In the genomic region with DNA sequence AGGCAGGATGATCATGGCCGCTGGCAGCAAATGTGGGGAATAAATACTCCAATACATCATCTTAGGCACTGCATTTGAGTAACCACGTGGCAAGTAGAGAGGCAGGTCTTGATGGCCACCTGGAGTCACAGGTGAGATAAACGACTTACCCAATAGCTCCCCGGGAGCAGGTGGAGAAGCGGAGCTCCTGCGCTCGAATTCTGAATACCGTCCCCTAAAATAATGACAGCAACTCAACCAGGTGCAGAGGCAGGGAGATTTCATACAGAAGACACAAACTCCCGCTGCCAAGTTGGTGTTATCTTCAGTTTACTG, we compare ENCODE assay signal across 8 cellular contexts. TPM values are rescaled to one million over a fixed set of nuclear protein-coding genes. Genes with fewer than 3 reads are reported as not detected.
A peak's percentile ranks its signal among the peaks of the same experiment; 100 is the strongest.
DNase-seq lines count a peak whose midpoint lies in the region; FAIRE-seq and TF ChIP-seq lines count a peak whose summit lies in the region.

No MANE protein-coding gene starts in this region.

- H3K9me3 Mint-ChIP-seq in activated naive CD4-positive, alpha-beta T cell treated with anti-CD3 and anti-CD28 coated beads, Interleukin-2, amount 50 U/mL, for 24 hours = no peaks in the 10 kb centered on the region

- H3K9me3 ChIP-seq in kidney (ENCODE audit: control insufficient read depth in 1 of 2, low read length in 2 of 2) (no peaks in the 10 kb centered on the region), testis (no peaks in the 10 kb centered on the region)

- H3K4me1 Mint-ChIP-seq in activated naive CD4-positive, alpha-beta T cell treated with anti-CD3 and anti-CD28 coated beads, Interleukin-2, amount 50 U/mL, for 24 hours = peaks cover 44% of the 10 kb centered on the region

- H3K4me1 ChIP-seq in kidney (ENCODE audit: control insufficient read depth in 1 of 2, insufficient read depth in 1 of 2, low read depth in 1 of 2, low read length in 2 of 2) (peaks cover 11 to 22% of the 10 kb centered on the region in 2 donors), testis (peaks cover 50% of the 10 kb centered on the region)

- intact Hi-C loops in kidney (cut with DNase I) (no loop called here), testis (cut with DNase I; ENCODE audit: low total_unique reads) (no loop called here)

- no peak for FAIRE-seq in kidney (lab: Jason Lieb, UNC)

- peaks cover 36% of the 10 kb centered on the region for H3K36me3 Mint-ChIP-seq in activated naive CD4-positive, alpha-beta T cell treated with anti-CD3 and anti-CD28 coated beads, Interleukin-2, amount 50 U/mL, for 24 hours

- H3K4me3 ChIP-seq in kidney (ENCODE audit: low read length in 2 of 2) = peak overlapping the region; percentile 2 to 49
- H3K4me3 ChIP-seq in testis = peak overlapping the region; percentile 55 to 69

- DNase-seq in stimulated activated naive CD4-positive, alpha-beta T cell treated with Interleukin-2 at 50 U/mL for 16 hours (lab: John Stamatoyannopoulos, UW) = peak; percentile 2
- no peak for DNase-seq in stimulated activated naive CD4-positive, alpha-beta T cell (lab: John Stamatoyannopoulos, UW)
- DNase-seq in kidney (no peak), testis (no peak), AML-193 (lab: John Stamatoyannopoulos, UW) (no peak), cerebellum (ENCODE audit: low spot score) (no peak), dermis blood vessel endothelial cell (no peak)

- H3K36me3 ChIP-seq in kidney (ENCODE audit: control insufficient read depth in 1 of 2, insufficient read depth in 2 of 2, low read length in 2 of 2) (no peaks in the 10 kb centered on the region), testis (ENCODE audit: low read depth, missing control alignments) (no peaks in the 10 kb centered on the region)

- peak overlapping the region; percentile 97 for H3K27ac Mint-ChIP-seq in activated naive CD4-positive, alpha-beta T cell treated with anti-CD3 and anti-CD28 coated beads, Interleukin-2, amount 50 U/mL, for 24 hours

- peak overlapping the region; percentile 30 to 47 for H3K27ac ChIP-seq in kidney (ENCODE audit: low read depth in 2 of 2, low read length in 2 of 2)
- peak overlapping the region; percentile 93 to 95 for H3K27ac ChIP-seq in testis

- H3K9ac ChIP-seq in kidney (ENCODE audit: low read length in 2 of 2) = peak overlapping the region in 1 of 2 donors; percentile 35

- no peaks in the 10 kb centered on the region for H3K27me3 Mint-ChIP-seq in activated naive CD4-positive, alpha-beta T cell treated with anti-CD3 and anti-CD28 coated beads, Interleukin-2, amount 50 U/mL, for 24 hours

- no peaks in the 10 kb centered on the region for H3K27me3 ChIP-seq in testis

- no peak for TF ChIP-seq POLR2A in testis (IDR thresholded peaks at IDR 0.05)

- peak overlapping the region; percentile 98 for H3K4me3 Mint-ChIP-seq in activated naive CD4-positive, alpha-beta T cell treated with anti-CD3 and anti-CD28 coated beads, Interleukin-2, amount 50 U/mL, for 24 hours

- no peak for TF ChIP-seq CTCF in kidney (IDR thresholded peaks at IDR 0.05; ENCODE audit: borderline replicate concordance, extremely low read depth, insufficient read depth)
- TF ChIP-seq CTCF in testis (IDR thresholded peaks at IDR 0.05) = no peak

- 22 to 26% methylated on average over 9 of the region's 9 CpGs for WGBS in testis, 2 donors

RNA-seq across cellular contexts. Expression of gene SLC43A3, which starts 0.5 kb away (rescaled TPM):
- total RNA-seq in kidney = 39.8 TPM
- 6.0 TPM for polyA plus RNA-seq in kidney (ENCODE audit: insufficient read depth, low read depth, low replicate concordance)
- 10 to 100 TPM; 13.8 to 20.8 TPM for total RNA-seq in testis
- 13.9 TPM for polyA plus RNA-seq in testis (ENCODE audit: insufficient read depth, low read depth, low replicate concordance)
- total RNA-seq in cerebellum = 11.1 TPM
- total RNA-seq in dermis blood vessel endothelial cell = 57.7 and 101 TPM in 2 replicates

RNA-seq across cellular contexts. Expression of gene RTN4RL2, which starts 33.9 kb away (rescaled TPM):
- total RNA-seq in kidney (2.6 TPM), testis (1 to 10 TPM; 2.3 to 2.5 TPM), cerebellum (1.2 TPM), dermis blood vessel endothelial cell (0.14 and 0.51 TPM in 2 replicates)
- polyA plus RNA-seq in kidney (ENCODE audit: insufficient read depth, low read depth, low replicate concordance) (5.5 TPM), testis (ENCODE audit: insufficient read depth, low read depth, low replicate concordance) (3.2 TPM)

RNA-seq across cellular contexts. Expression of gene PRG2, which starts 35.9 kb away (rescaled TPM):
- total RNA-seq in kidney (0.22 TPM), testis (not detected), cerebellum (0.36 TPM), dermis blood vessel endothelial cell (0.19 TPM in 1 of 2 replicates, not detected in the other)
- polyA plus RNA-seq in kidney (ENCODE audit: insufficient read depth, low read depth, low replicate concordance) (not detected), testis (ENCODE audit: insufficient read depth, low read depth, low replicate concordance) (not detected)

RNA-seq across cellular contexts. Expression of gene PRG3, which starts 45.4 kb away (rescaled TPM):
- not detected for total RNA-seq in kidney
- not detected for polyA plus RNA-seq in kidney (ENCODE audit: insufficient read depth, low read depth, low replicate concordance)
- not detected for total RNA-seq in testis
- not detected for polyA plus RNA-seq in testis (ENCODE audit: insufficient read depth, low read depth, low replicate concordance)
- not detected for total RNA-seq in cerebellum
- total RNA-seq in dermis blood vessel endothelial cell = not detected in 2 replicates
